ENCODE assay signal across 8 cellular contexts in the genomic region with DNA sequence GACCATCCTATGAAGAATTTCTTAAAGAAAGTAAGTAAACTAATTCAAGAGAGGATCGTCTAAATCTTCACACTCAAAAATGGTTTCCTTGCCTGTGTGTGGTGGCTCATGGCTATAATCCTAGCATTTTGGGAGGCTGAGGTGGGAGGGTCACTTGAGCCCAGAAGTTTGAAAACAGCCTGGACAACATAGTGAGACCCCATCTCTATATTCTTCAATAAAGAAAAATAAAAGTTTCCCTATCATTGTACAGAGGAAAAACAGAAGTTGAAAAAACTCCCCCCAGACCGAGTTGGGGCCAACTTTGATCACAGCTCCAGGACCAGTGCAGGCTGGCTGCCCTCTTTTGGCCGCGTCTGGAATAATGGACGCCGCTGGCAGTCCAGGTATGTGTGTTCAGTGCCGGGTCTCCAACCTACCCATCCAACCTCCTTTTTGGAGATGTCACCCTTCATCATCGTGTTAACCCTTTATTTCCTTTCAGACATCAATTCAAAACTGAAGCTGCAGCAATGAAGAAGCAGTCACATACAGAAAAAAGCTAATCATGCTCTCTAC. TPM values are rescaled to one million over a fixed set of nuclear protein-coding genes. Genes with fewer than 3 reads are reported as not detected.
DNase-seq lines count a peak whose midpoint lies in the region; ATAC-seq and TF ChIP-seq lines count a peak whose summit lies in the region.

No MANE protein-coding gene starts in this region.

- H3K4ac ChIP-seq in IMR-90 (ENCODE audit: low read depth, low read length): no peak overlapping the region

- H3K27ac ChIP-seq in CD4-positive, alpha-beta memory T cell (ENCODE audit: low read depth, low read length): no peak overlapping the region
- H3K27ac ChIP-seq in IMR-90 (ENCODE audit: insufficient read depth, low read length) (no peak overlapping the region), right lobe of liver (no peak overlapping the region)

- H2AK9ac ChIP-seq in IMR-90 (replicated peaks; ENCODE audit: low read depth, low read length, poor library complexity): no peak overlapping the region

- H4K20me1 ChIP-seq in IMR-90 (ENCODE audit: insufficient read depth, low read length): peaks cover 36% of the 10 kb centered on the region

- no peak overlapping the region for H3K18ac ChIP-seq in IMR-90 (ENCODE audit: low read depth, low read length)

- peak overlapping the region in 3 of 8 donors; percentile 13 to 40 (median 34) for H3K4me3 Mint-ChIP-seq in CD4-positive, alpha-beta memory T cell
- peak overlapping the region; percentile 35 for H3K4me3 Mint-ChIP-seq in activated T-helper 2 cell treated with anti-CD3 and anti-CD28 coated beads, Interferon-gamma antibody, Interleukin-2, Interleukin-4, amounts not matched to agents 10 μg/mL and 5 μg/mL and 100 μg/mL, durations not matched to agents 14 hours and 24 hours and 36 hours (ENCODE audit: low read depth)

- no peak for DNase-seq in CD4-positive, alpha-beta memory T cell
- DNase-seq in IMR-90 (no peak), right lobe of liver (no peak), NCI-H2227 (lab: John Stamatoyannopoulos, UW; ENCODE audit: unreplicated experiment) (no peak), RKO (ENCODE audit: low spot score) (no peak), SHP77 treated with DMSO at 0.1 percent for 48 hours (lab: John Stamatoyannopoulos, UW) (no peak)
- no peak for DNase-seq in activated T-helper 2 cell treated with anti-CD3 and anti-CD28 coated beads, Interferon-gamma antibody, Interleukin-2, Interleukin-4, amounts not matched to agents 10 μg/mL and 5 μg/mL and 100 μg/mL, durations not matched to agents 14 hours and 24 hours and 36 hours (ENCODE audit: low spot score)

- dilution Hi-C loops in IMR-90 (cut with HindIII; ENCODE audit: low sequenced_read_pairs, unreplicated experiment): no loop called here

- no peak for TF ChIP-seq RAD21 in IMR-90 (IDR thresholded peaks at IDR 0.05; ENCODE audit: low read length)

- H2AK5ac ChIP-seq in IMR-90 (ENCODE audit: low read depth, low read length): no peak overlapping the region

- no peak overlapping the region for H3K9ac ChIP-seq in IMR-90 (ENCODE audit: low read depth, low read length)

- H4K5ac ChIP-seq in IMR-90 (ENCODE audit: low read depth, low read length): no peak overlapping the region

- peaks cover 31% of the 10 kb centered on the region for H3K4me1 ChIP-seq in CD4-positive, alpha-beta memory T cell (ENCODE audit: insufficient read depth, low read length)
- H3K4me1 ChIP-seq in IMR-90 (ENCODE audit: control insufficient read depth, insufficient read depth, low read length) (peaks cover 5% of the 10 kb centered on the region), right lobe of liver (peaks cover 0 to 19% (median 9%) of the 10 kb centered on the region in 4 donors)

- H3K27me3 ChIP-seq in CD4-positive, alpha-beta memory T cell (ENCODE audit: insufficient read depth, low read length): no peaks in the 10 kb centered on the region
- no peaks in the 10 kb centered on the region for H3K27me3 ChIP-seq in IMR-90 (ENCODE audit: control insufficient read depth, insufficient read depth, low read length)
- H3K27me3 ChIP-seq in right lobe of liver: no peaks in the 10 kb centered on the region

- no peak for TF ChIP-seq POLR2A in IMR-90 (IDR thresholded peaks at IDR 0.05; ENCODE audit: low read depth, low read length)
- no peak for TF ChIP-seq POLR2A in right lobe of liver (IDR thresholded peaks at IDR 0.05)

- TF ChIP-seq CTCF in IMR-90 (conservative IDR thresholded peaks at IDR 0.05; ENCODE audit: low read depth, low read length) (0 out of 2 replicates have a peak, but pooled peaks have one; percentile 7), right lobe of liver (IDR thresholded peaks at IDR 0.05) (peak in 3 of 4 donors; percentile 27 to 30 (median 27))

- CTCF ChIA-PET in CD4-positive, alpha-beta memory T cell (lab: Charles Lee; ENCODE audit: partially characterized antibody): interaction anchor here (0.6 to 2.7 kb wide), 3 partner anchors 12 to 526 kb away, joined by 4 to 7 read pairs (median 4); no protein-coding TSS in a partner anchor
- CTCF ChIA-PET in IMR-90 (lab: Yijun Ruan, JAX): no interaction called here

- intact Hi-C loops in CD4-positive, alpha-beta memory T cell (cut with micrococcal nuclease): loop anchor here (5.0 kb wide), 1 partner anchor 578 kb away; the partner anchor contains the start of gene KMT2A
- intact Hi-C loops in IMR-90 (cut with micrococcal nuclease): no loop called here
- intact Hi-C loops in activated T-helper 2 cell treated with anti-CD3 and anti-CD28 coated beads, Interferon-gamma antibody, Interleukin-2, Interleukin-4, amounts not matched to agents 10 μg/mL and 5 μg/mL and 100 μg/mL, durations not matched to agents 14 hours and 24 hours and 36 hours (cut with micrococcal nuclease): loop anchor here (5.0 kb wide), 1 partner anchor 88 kb away; the partner anchor contains the start of gene BCL9L
- intact Hi-C loops in right lobe of liver (cut with DNase I): no loop called here

- no peak overlapping the region for H3K4me3 ChIP-seq in CD4-positive, alpha-beta memory T cell (ENCODE audit: low read length in 2 of 2)
- H3K4me3 ChIP-seq in IMR-90 (ENCODE audit: insufficient read depth, low read depth, low read length): no peak overlapping the region
- no peak overlapping the region for H3K4me3 ChIP-seq in right lobe of liver

- H3K9me1 ChIP-seq in IMR-90 (ENCODE audit: insufficient read depth, low read length): peaks cover 3% of the 10 kb centered on the region; the same call in 1 of the 2 replicates

- POLR2A ChIA-PET in CD4-positive, alpha-beta memory T cell (lab: Charles Lee; ENCODE audit: partially characterized antibody): interaction anchor here (1.0 to 9.4 kb wide), 10 partner anchors 14 to 225 kb away, joined by 3 to 170 read pairs (median 4); partner anchors contain the start of genes CENATAC, DPAGT1, HMBS and HYOU1
- POLR2A ChIA-PET in IMR-90 (lab: Charles Lee; ENCODE audit: unreplicated experiment): interaction anchor here (0.6 kb wide), 1 partner anchor 456 kb away, joined by 8 read pairs; no protein-coding TSS in a partner anchor

- H3K9me3 Mint-ChIP-seq in CD4-positive, alpha-beta memory T cell: no peaks in the 10 kb centered on the region
- no peaks in the 10 kb centered on the region for H3K9me3 Mint-ChIP-seq in activated T-helper 2 cell treated with anti-CD3 and anti-CD28 coated beads, Interferon-gamma antibody, Interleukin-2, Interleukin-4, amounts not matched to agents 10 μg/mL and 5 μg/mL and 100 μg/mL, durations not matched to agents 14 hours and 24 hours and 36 hours

- H2BK15ac ChIP-seq in IMR-90 (ENCODE audit: low read depth, low read length): no peak overlapping the region

- H3K9me3 ChIP-seq in CD4-positive, alpha-beta memory T cell (ENCODE audit: control insufficient read depth in 1 of 2, low read length in 2 of 2): no peaks in the 10 kb centered on the region
- H3K9me3 ChIP-seq in IMR-90 (ENCODE audit: control insufficient read depth, insufficient read depth, low read length) (no peaks in the 10 kb centered on the region), right lobe of liver (no peaks in the 10 kb centered on the region)

- no peak overlapping the region for H2AFZ ChIP-seq in IMR-90 (replicated peaks; ENCODE audit: low read length, poor library complexity)

- H3K27me3 Mint-ChIP-seq in CD4-positive, alpha-beta memory T cell: no peaks in the 10 kb centered on the region
- no peaks in the 10 kb centered on the region for H3K27me3 Mint-ChIP-seq in activated T-helper 2 cell treated with anti-CD3 and anti-CD28 coated beads, Interferon-gamma antibody, Interleukin-2, Interleukin-4, amounts not matched to agents 10 μg/mL and 5 μg/mL and 100 μg/mL, durations not matched to agents 14 hours and 24 hours and 36 hours (ENCODE audit: low read depth)

- no TSS peak for BruUV-seq in IMR-90 (replicated peaks; lab: Mats Ljungman, UMichigan)

- H3K14ac ChIP-seq in IMR-90 (replicated peaks; ENCODE audit: low read depth, low read length): no peak overlapping the region

- H3K36me3 Mint-ChIP-seq in CD4-positive, alpha-beta memory T cell: peaks cover 46 to 83% of the 10 kb centered on the region in 2 donors
- peaks cover 71% of the 10 kb centered on the region for H3K36me3 Mint-ChIP-seq in activated T-helper 2 cell treated with anti-CD3 and anti-CD28 coated beads, Interferon-gamma antibody, Interleukin-2, Interleukin-4, amounts not matched to agents 10 μg/mL and 5 μg/mL and 100 μg/mL, durations not matched to agents 14 hours and 24 hours and 36 hours (ENCODE audit: low read depth)

- no peak overlapping the region for H2BK5ac ChIP-seq in IMR-90 (ENCODE audit: low read depth, low read length, poor library complexity, severe bottlenecking)

- no peak overlapping the region for H4K91ac ChIP-seq in IMR-90 (ENCODE audit: insufficient read depth, low read depth, low read length)

- peak overlapping the region; percentile 16 to 100 (median 63) for H3K27ac Mint-ChIP-seq in CD4-positive, alpha-beta memory T cell
- H3K27ac Mint-ChIP-seq in activated T-helper 2 cell treated with anti-CD3 and anti-CD28 coated beads, Interferon-gamma antibody, Interleukin-2, Interleukin-4, amounts not matched to agents 10 μg/mL and 5 μg/mL and 100 μg/mL, durations not matched to agents 14 hours and 24 hours and 36 hours: peak overlapping the region; percentile 41

- in situ Hi-C loops in IMR-90 (cut with MboI; ENCODE audit: low sequenced_read_pairs): no loop called here

- 60% methylated on average over 2 of the region's 8 CpGs; no CpG with 5 or more reads in 1 of the 2 experiments for WGBS in IMR-90 (ENCODE audit: extremely low coverage in 2 of 2, insufficient read length in 1 of 2), 2 experiments
- 25% methylated on average over 8 of the region's 8 CpGs for WGBS in right lobe of liver (ENCODE audit: insufficient coverage, low coverage, low lambda C conversion rate, missing lambda C conversion rate)

- ATAC-seq in IMR-90 (ENCODE audit: low read depth) (no peak), right lobe of liver (no peak), GM21529 (IDR thresholded peaks at IDR 0.05; ENCODE audit: unreplicated experiment) (no peak)

- H3K79me1 ChIP-seq in IMR-90 (ENCODE audit: low read depth in 1 of 2, low read length in 2 of 2): peaks cover 15 to 54% of the 10 kb centered on the region in 2 experiments; a peak in 3 of 4 replicates

- H3K4me2 ChIP-seq in IMR-90 (ENCODE audit: low read depth, low read length): no peak overlapping the region

- peaks cover 18 to 63% (median 35%) of the 10 kb centered on the region in 4 donors for H3K4me1 Mint-ChIP-seq in CD4-positive, alpha-beta memory T cell
- peaks cover 17% of the 10 kb centered on the region for H3K4me1 Mint-ChIP-seq in activated T-helper 2 cell treated with anti-CD3 and anti-CD28 coated beads, Interferon-gamma antibody, Interleukin-2, Interleukin-4, amounts not matched to agents 10 μg/mL and 5 μg/mL and 100 μg/mL, durations not matched to agents 14 hours and 24 hours and 36 hours (ENCODE audit: low read depth)

- peaks cover 50% of the 10 kb centered on the region for H3K36me3 ChIP-seq in CD4-positive, alpha-beta memory T cell (ENCODE audit: insufficient read depth, low read length)
- H3K36me3 ChIP-seq in IMR-90 (ENCODE audit: control insufficient read depth, insufficient read depth, low read length): peaks cover 44% of the 10 kb centered on the region
- peaks cover 0 to 46% (median 15%) of the 10 kb centered on the region in 4 donors for H3K36me3 ChIP-seq in right lobe of liver

- no peak overlapping the region for H2BK20ac ChIP-seq in IMR-90 (ENCODE audit: low read depth, low read length)

- no peak overlapping the region for H2BK120ac ChIP-seq in IMR-90 (ENCODE audit: low read depth, low read length)

- no peak overlapping the region for H3K23ac ChIP-seq in IMR-90 (ENCODE audit: low read depth, low read length)

- no peak overlapping the region for H3K56ac ChIP-seq in IMR-90 (ENCODE audit: extremely low read depth, insufficient read depth, low read length)

- no peak overlapping the region for H4K8ac ChIP-seq in IMR-90 (ENCODE audit: low read depth in 2 of 2, low read length in 2 of 2)

RNA-seq across cellular contexts. Expression of gene RPS25, which starts 3.0 kb away (rescaled TPM):
- total RNA-seq in CD4-positive, alpha-beta memory T cell: 1,000 to 10,000 TPM; 2,545 to 2,705 TPM
- 1,000 to 10,000 TPM; 4,676 to 5,786 TPM for polyA plus RNA-seq in CD4-positive, alpha-beta memory T cell
- 727 and 842 TPM in 2 replicates for total RNA-seq in IMR-90 (2012; rRNA removed)
- 905 and 1,237 TPM in 2 replicates for polyA plus RNA-seq in IMR-90 (2012; rRNA removed)
- polyA plus RNA-seq in IMR-90 (2012; cell fraction: cytosol; rRNA removed): 303 and 612 TPM in 2 replicates
- 63.8 and 509 TPM in 2 replicates for polyA plus RNA-seq in IMR-90 (2012; cell fraction: nucleus; rRNA removed; ENCODE audit: low replicate concordance)
- 1,728 and 1,773 TPM in 2 replicates for total RNA-seq in activated T-helper 2 cell treated with anti-CD3 and anti-CD28 coated beads, Interferon-gamma antibody, Interleukin-2, Interleukin-4, amounts not matched to agents 10 μg/mL and 5 μg/mL and 100 μg/mL, durations not matched to agents 14 hours and 24 hours and 36 hours
- total RNA-seq in right lobe of liver: 100 to 1,000 TPM; 326 to 822 (median 376) TPM

RNA-seq across cellular contexts. Expression of gene TRAPPC4, which starts 3.4 kb away (rescaled TPM):
- total RNA-seq in CD4-positive, alpha-beta memory T cell: 10 to 100 TPM; 89.2 to 97.3 TPM
- polyA plus RNA-seq in CD4-positive, alpha-beta memory T cell: 100 to 1,000 TPM in 1 of 2 donors, 10 to 100 TPM in 1; 92.1 to 116 TPM
- 102 and 151 TPM in 2 replicates for total RNA-seq in IMR-90 (2012; rRNA removed)
- polyA plus RNA-seq in IMR-90 (2012; rRNA removed): 162 and 253 TPM in 2 replicates
- 74.8 and 107 TPM in 2 replicates for polyA plus RNA-seq in IMR-90 (2012; cell fraction: cytosol; rRNA removed)
- 52.9 and 66.6 TPM in 2 replicates for polyA plus RNA-seq in IMR-90 (2012; cell fraction: nucleus; rRNA removed; ENCODE audit: low replicate concordance)
- 121 and 128 TPM in 2 replicates for total RNA-seq in activated T-helper 2 cell treated with anti-CD3 and anti-CD28 coated beads, Interferon-gamma antibody, Interleukin-2, Interleukin-4, amounts not matched to agents 10 μg/mL and 5 μg/mL and 100 μg/mL, durations not matched to agents 14 hours and 24 hours and 36 hours
- total RNA-seq in right lobe of liver: 10 to 100 TPM; 17.2 to 46.3 (median 33.4) TPM

RNA-seq across cellular contexts. Expression of gene SLC37A4, which starts 15.5 kb away (rescaled TPM):
- total RNA-seq in CD4-positive, alpha-beta memory T cell: 10 to 100 TPM; 14.6 to 14.8 TPM
- polyA plus RNA-seq in CD4-positive, alpha-beta memory T cell: 10 to 100 TPM; 10.6 to 13.0 TPM
- total RNA-seq in IMR-90 (2012; rRNA removed) (7.5 and 8.3 TPM in 2 replicates), right lobe of liver (100 to 1,000 TPM in 4 of 6 experiments, 10 to 100 TPM in 2; 78.5 to 177 (median 147) TPM)
- polyA plus RNA-seq in IMR-90 (2012; rRNA removed): 14.3 and 15.1 TPM in 2 replicates
- polyA plus RNA-seq in IMR-90 (2012; cell fraction: cytosol; rRNA removed): 12.5 and 14.1 TPM in 2 replicates
- 40.1 and 57.8 TPM in 2 replicates for polyA plus RNA-seq in IMR-90 (2012; cell fraction: nucleus; rRNA removed; ENCODE audit: low replicate concordance)
- 31.7 and 34.4 TPM in 2 replicates for total RNA-seq in activated T-helper 2 cell treated with anti-CD3 and anti-CD28 coated beads, Interferon-gamma antibody, Interleukin-2, Interleukin-4, amounts not matched to agents 10 μg/mL and 5 μg/mL and 100 μg/mL, durations not matched to agents 14 hours and 24 hours and 36 hours

RNA-seq across cellular contexts. Expression of gene CENATAC, which starts 17.2 kb away (rescaled TPM):
- 100 to 1,000 TPM; 109 to 114 TPM for total RNA-seq in CD4-positive, alpha-beta memory T cell
- polyA plus RNA-seq in CD4-positive, alpha-beta memory T cell: 10 to 100 TPM; 13.3 to 16.9 TPM
- total RNA-seq in IMR-90 (2012; rRNA removed): 13.1 and 15.3 TPM in 2 replicates
- polyA plus RNA-seq in IMR-90 (2012; rRNA removed): 15.0 and 16.7 TPM in 2 replicates
- 4.5 and 6.8 TPM in 2 replicates for polyA plus RNA-seq in IMR-90 (2012; cell fraction: cytosol; rRNA removed)
- 63.1 and 120 TPM in 2 replicates for polyA plus RNA-seq in IMR-90 (2012; cell fraction: nucleus; rRNA removed; ENCODE audit: low replicate concordance)
- 44.2 and 47.7 TPM in 2 replicates for total RNA-seq in activated T-helper 2 cell treated with anti-CD3 and anti-CD28 coated beads, Interferon-gamma antibody, Interleukin-2, Interleukin-4, amounts not matched to agents 10 μg/mL and 5 μg/mL and 100 μg/mL, durations not matched to agents 14 hours and 24 hours and 36 hours
- 10 to 100 TPM; 11.5 to 16.7 (median 13.0) TPM for total RNA-seq in right lobe of liver

RNA-seq across cellular contexts. Expression of gene HYOU1, which starts 41.9 kb away (rescaled TPM):
- 100 to 1,000 TPM; 136 to 146 TPM for total RNA-seq in CD4-positive, alpha-beta memory T cell
- 10 to 100 TPM; 24.1 to 27.9 TPM for polyA plus RNA-seq in CD4-positive, alpha-beta memory T cell
- total RNA-seq in IMR-90 (2012; rRNA removed) (152 and 181 TPM in 2 replicates), right lobe of liver (100 to 1,000 TPM; 107 to 202 (median 171) TPM)
- 117 and 120 TPM in 2 replicates for polyA plus RNA-seq in IMR-90 (2012; rRNA removed)
- polyA plus RNA-seq in IMR-90 (2012; cell fraction: cytosol; rRNA removed): 75.9 and 116 TPM in 2 replicates
- polyA plus RNA-seq in IMR-90 (2012; cell fraction: nucleus; rRNA removed; ENCODE audit: low replicate concordance): 103 and 105 TPM in 2 replicates
- total RNA-seq in activated T-helper 2 cell treated with anti-CD3 and anti-CD28 coated beads, Interferon-gamma antibody, Interleukin-2, Interleukin-4, amounts not matched to agents 10 μg/mL and 5 μg/mL and 100 μg/mL, durations not matched to agents 14 hours and 24 hours and 36 hours: 215 and 226 TPM in 2 replicates

Comparison
In these comparisons a context has a peak if more than half of its experiments do, and no peak if none do; other contexts are left out.
1. intact Hi-C loops: an anchor here in CD4-positive, alpha-beta memory T cell (5.0 kb wide) and activated T-helper 2 cell treated with anti-CD3 and anti-CD28 coated beads, Interferon-gamma antibody, Interleukin-2, Interleukin-4, amounts not matched to agents 10 μg/mL and 5 μg/mL and 100 μg/mL, durations not matched to agents 14 hours and 24 hours and 36 hours (5.0 kb wide); none called in IMR-90 and right lobe of liver.